In the genomic region with DNA sequence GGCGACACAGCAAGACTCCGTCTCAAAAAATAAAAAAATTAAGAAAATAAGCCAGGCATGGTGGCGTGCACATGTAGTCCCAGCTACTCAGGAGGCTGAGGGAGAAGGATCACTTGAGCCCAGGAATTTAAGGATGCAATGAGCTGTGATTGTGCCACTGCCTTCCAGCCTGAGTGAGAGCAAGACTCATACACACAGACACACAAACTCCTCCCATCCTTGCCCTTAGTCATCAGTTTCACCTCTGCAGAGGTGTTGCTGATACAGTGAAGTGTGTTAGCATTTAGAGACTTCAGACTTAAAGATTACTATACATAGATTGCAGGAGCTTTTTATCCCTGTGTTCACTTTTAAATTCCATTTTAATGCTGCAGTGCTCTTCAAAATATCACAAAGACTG, we compare ENCODE assay signal across 14 cellular contexts. TPM values are rescaled to one million over a fixed set of nuclear protein-coding genes. Genes with fewer than 3 reads are reported as not detected.
A peak's percentile ranks its signal among the peaks of the same experiment; 100 is the strongest.
DNase-seq lines count a peak whose midpoint lies in the region; ATAC-seq and TF ChIP-seq lines count a peak whose summit lies in the region.
"Had no signal": no experiment of that assay in that cellular context is flagged by ENCODE, and none has a peak within 500 bp of the region (broad histone marks: within the 10 kb centered on the region; RNA-seq: fewer than 3 reads in every experiment).

No MANE protein-coding gene starts in this region.

- no peak overlapping the region for H3K27ac ChIP-seq in KMS-11
- H3K27ac ChIP-seq in upper lobe of left lung: no peak overlapping the region
- H3K27ac ChIP-seq: prostate gland had no signal

- no peak overlapping the region for H3K4me3 ChIP-seq in KMS-11 (IDR thresholded peaks at IDR 0.05; ENCODE audit: insufficient read depth, low read depth, low read length)
- H3K4me3 ChIP-seq in upper lobe of left lung: no peak overlapping the region
- H3K4me3 ChIP-seq: MG63, prostate gland had no signal

- 0 out of 2 replicates have a peak overlapping the region, but pooled peaks have one; percentile 18 for H3K4me2 ChIP-seq in KMS-11

- no peaks in the 10 kb centered on the region for H3K9me3 Mint-ChIP-seq in activated naive CD4-positive, alpha-beta T cell treated with anti-CD3 and anti-CD28 coated beads for 36 hours
- no peaks in the 10 kb centered on the region for H3K9me3 Mint-ChIP-seq in activated naive CD8-positive, alpha-beta T cell treated with anti-CD3 and anti-CD28 coated beads for 36 hours
- H3K9me3 Mint-ChIP-seq: WTC11 had no signal

- no peak overlapping the region for H3K27ac Mint-ChIP-seq in activated naive CD4-positive, alpha-beta T cell treated with anti-CD3 and anti-CD28 coated beads for 36 hours
- H3K27ac Mint-ChIP-seq in activated naive CD8-positive, alpha-beta T cell treated with anti-CD3 and anti-CD28 coated beads for 36 hours: no peak overlapping the region
- H3K27ac Mint-ChIP-seq: WTC11 had no signal

- CTCF ChIA-PET in activated naive CD4-positive, alpha-beta T cell treated with anti-CD3 and anti-CD28 coated beads for 36 hours (lab: Charles Lee): interaction anchor here (0.7 to 8.5 kb wide), 6 partner anchors 12 to 289 kb away, joined by 3 to 75 read pairs (median 16); no protein-coding TSS in a partner anchor
- CTCF ChIA-PET in GM10248 (lab: Yijun Ruan, JAX): interaction anchor here (1.4 to 14.8 kb wide), 5 partner anchors 10 to 283 kb away, joined by 4 to 158 read pairs (median 9); partner anchors contain the start of gene PURB

- no peak overlapping the region; the same call in 1 of the 2 replicates for H2AFZ ChIP-seq in KMS-11 (ENCODE audit: low read depth)

- H3K36me3 ChIP-seq in KMS-11 (ENCODE audit: insufficient read depth) (no peaks in the 10 kb centered on the region), upper lobe of left lung (no peaks in the 10 kb centered on the region)
- H3K36me3 ChIP-seq: MG63, prostate gland had no signal

- no peaks in the 10 kb centered on the region for H3K9me3 ChIP-seq in upper lobe of left lung
- H3K9me3 ChIP-seq: MG63, prostate gland had no signal

- H3K27me3 ChIP-seq in KMS-11 (ENCODE audit: insufficient read depth, low read depth) (no peaks in the 10 kb centered on the region), upper lobe of left lung (no peaks in the 10 kb centered on the region)
- H3K27me3 ChIP-seq: MG63 had no signal

- ATAC-seq in upper lobe of left lung (ENCODE audit: low FRiP score in 2 of 2) (no peak), GM18502 (IDR thresholded peaks at IDR 0.05; ENCODE audit: poor library complexity, unreplicated experiment) (no peak)
- ATAC-seq: WTC11 had no signal

- WGBS in upper lobe of left lung, 2 donors: 83 to 91% methylated on average over 3 of the region's 3 CpGs

- H3K27me3 Mint-ChIP-seq in activated naive CD4-positive, alpha-beta T cell treated with anti-CD3 and anti-CD28 coated beads for 36 hours (ENCODE audit: low read depth): no peaks in the 10 kb centered on the region
- no peaks in the 10 kb centered on the region for H3K27me3 Mint-ChIP-seq in activated naive CD8-positive, alpha-beta T cell treated with anti-CD3 and anti-CD28 coated beads for 36 hours

- TF ChIP-seq POLR2A in upper lobe of left lung (IDR thresholded peaks at IDR 0.05): no peak

- H3K9ac ChIP-seq in KMS-11: no peak overlapping the region

- no peak overlapping the region for H3K4me3 Mint-ChIP-seq in activated naive CD4-positive, alpha-beta T cell treated with anti-CD3 and anti-CD28 coated beads for 36 hours
- H3K4me3 Mint-ChIP-seq in activated naive CD8-positive, alpha-beta T cell treated with anti-CD3 and anti-CD28 coated beads for 36 hours: no peak overlapping the region
- H3K4me3 Mint-ChIP-seq: WTC11 had no signal

- no peak for TF ChIP-seq EP300 in upper lobe of left lung (IDR thresholded peaks at IDR 0.05)

- peak; percentile 65 for DNase-seq in activated naive CD4-positive, alpha-beta T cell treated with anti-CD3 and anti-CD28 coated beads for 36 hours
- no peak for DNase-seq in activated naive CD4-positive, alpha-beta T cell treated with anti-CD3 and anti-CD28 coated beads, Interleukin-2, amount 50 U/mL, for 16 hours
- peak; percentile 35 for DNase-seq in activated naive CD8-positive, alpha-beta T cell treated with anti-CD3 and anti-CD28 coated beads for 36 hours
- DNase-seq in stimulated activated CD4-positive, alpha-beta T cell treated with anti-CD3 and anti-CD28 coated beads, Interleukin-4, amount 100 ng/mL, for 24 hours: peak; percentile 34
- no peak for DNase-seq in upper lobe of left lung
- no peak for DNase-seq in GM10248 (ENCODE audit: extremely low spot score)
- DNase-seq: cerebellar nuclear complex; effector memory CD4-positive, alpha-beta T cell; mesenchymal stem cell; MG63 had no signal

- POLR2A ChIA-PET in GM10248 (lab: Yijun Ruan, JAX): no interaction called here

- no peaks in the 10 kb centered on the region for H4K20me1 ChIP-seq in KMS-11 (ENCODE audit: insufficient read depth)

- TF ChIP-seq CTCF in KMS-11 (conservative IDR thresholded peaks at IDR 0.05; ENCODE audit: low read depth, low read length): no peak
- no peak for TF ChIP-seq CTCF in upper lobe of left lung (IDR thresholded peaks at IDR 0.05)
- TF ChIP-seq CTCF in GM10248 (IDR thresholded peaks at IDR 0.05; ENCODE audit: control extremely low read depth, extremely low read depth, low read depth, missing control alignments): no peak

- peaks cover 11% of the 10 kb centered on the region for H3K36me3 Mint-ChIP-seq in activated naive CD4-positive, alpha-beta T cell treated with anti-CD3 and anti-CD28 coated beads for 36 hours (ENCODE audit: low read depth)
- peaks cover 10% of the 10 kb centered on the region for H3K36me3 Mint-ChIP-seq in activated naive CD8-positive, alpha-beta T cell treated with anti-CD3 and anti-CD28 coated beads for 36 hours
- H3K36me3 Mint-ChIP-seq: WTC11 had no signal

- H3K4me1 ChIP-seq in KMS-11 (ENCODE audit: low read depth, poor library complexity, severe bottlenecking): peaks cover 32% of the 10 kb centered on the region
- peaks cover 0 to 15% (median 7%) of the 10 kb centered on the region in 4 donors for H3K4me1 ChIP-seq in upper lobe of left lung
- H3K4me1 ChIP-seq: prostate gland had no signal

- H3K4me1 Mint-ChIP-seq in activated naive CD4-positive, alpha-beta T cell treated with anti-CD3 and anti-CD28 coated beads for 36 hours (ENCODE audit: low read depth): peaks cover 41% of the 10 kb centered on the region
- peaks cover 33% of the 10 kb centered on the region for H3K4me1 Mint-ChIP-seq in activated naive CD8-positive, alpha-beta T cell treated with anti-CD3 and anti-CD28 coated beads for 36 hours
- H3K4me1 Mint-ChIP-seq: WTC11 had no signal

- H3K79me2 ChIP-seq in KMS-11 (ENCODE audit: insufficient read depth, low read depth): no peaks in the 10 kb centered on the region

- intact Hi-C loops in activated naive CD4-positive, alpha-beta T cell treated with anti-CD3 and anti-CD28 coated beads for 36 hours (cut with micrococcal nuclease): loop anchor here (1.0 kb wide), 1 partner anchor 69 kb away; no protein-coding TSS in a partner anchor

RNA-seq across cellular contexts. Expression of gene H2AZ2, which starts 5.5 kb away (rescaled TPM):
- 100 to 1,000 TPM; 344 to 361 TPM for total RNA-seq in activated naive CD4-positive, alpha-beta T cell treated with anti-CD3 and anti-CD28 coated beads for 36 hours
- 100 to 1,000 TPM; 291 to 305 TPM for total RNA-seq in activated naive CD8-positive, alpha-beta T cell treated with anti-CD3 and anti-CD28 coated beads for 36 hours
- total RNA-seq in upper lobe of left lung: 100 to 1,000 TPM in 4 of 6 donors, 10 to 100 TPM in 2; 46.1 to 151 (median 133) TPM

RNA-seq across cellular contexts. Expression of gene PURB, which starts 31.9 kb away (rescaled TPM):
- 10 to 100 TPM; 12.9 to 13.1 TPM for total RNA-seq in activated naive CD4-positive, alpha-beta T cell treated with anti-CD3 and anti-CD28 coated beads for 36 hours
- 10 to 100 TPM; 30.1 to 31.5 TPM for total RNA-seq in activated naive CD8-positive, alpha-beta T cell treated with anti-CD3 and anti-CD28 coated beads for 36 hours
- 10 to 100 TPM; 15.0 to 38.2 (median 21.7) TPM for total RNA-seq in upper lobe of left lung

RNA-seq across cellular contexts. Expression of gene PPIA, which starts 56.9 kb away (rescaled TPM):
- 1,000 to 10,000 TPM; 3,406 to 3,423 TPM for total RNA-seq in activated naive CD4-positive, alpha-beta T cell treated with anti-CD3 and anti-CD28 coated beads for 36 hours
- total RNA-seq in activated naive CD8-positive, alpha-beta T cell treated with anti-CD3 and anti-CD28 coated beads for 36 hours: 1,000 to 10,000 TPM; 3,010 to 3,071 TPM
- total RNA-seq in upper lobe of left lung: 1,000 to 10,000 TPM in 5 of 6 donors, 100 to 1,000 TPM in 1; 351 to 1,606 (median 1,253) TPM

Comparison
In these comparisons a context has a peak if more than half of its experiments do, and no peak if none do; other contexts are left out.
1. DNase-seq: peak in activated naive CD4-positive, alpha-beta T cell treated with anti-CD3 and anti-CD28 coated beads for 36 hours (single experiment), activated naive CD8-positive, alpha-beta T cell treated with anti-CD3 and anti-CD28 coated beads for 36 hours (single experiment) and stimulated activated CD4-positive, alpha-beta T cell treated with anti-CD3 and anti-CD28 coated beads, Interleukin-4, amount 100 ng/mL, for 24 hours (single experiment); none in activated naive CD4-positive, alpha-beta T cell treated with anti-CD3 and anti-CD28 coated beads, Interleukin-2, amount 50 U/mL, for 16 hours (single experiment), upper lobe of left lung (0 of 2) and GM10248 (single experiment).